Comparison of ENCODE assay signal across 9 cellular contexts in genomic region chr7:140003913-140004382, GRCh38. TPM values are rescaled to one million over a fixed set of nuclear protein-coding genes. Genes with fewer than 3 reads are reported as not detected.
A peak's percentile ranks its signal among the peaks of the same experiment; 100 is the strongest.
DNase-seq lines count a peak whose midpoint lies in the region; ATAC-seq, FAIRE-seq and TF ChIP-seq lines count a peak whose summit lies in the region.
"Had no signal": no experiment of that assay in that cellular context is flagged by ENCODE, and none has a peak within 500 bp of the region (broad histone marks: within the 10 kb centered on the region; RNA-seq: fewer than 3 reads in every experiment).

No MANE protein-coding gene starts in this region.

- WGBS in stomach, 5 donors, result 51 to 64% (median 55%) methylated on average over 9 of the region's 9 CpGs

- DNase-seq in AML-193 (lab: John Stamatoyannopoulos, UW) (peak; percentile 53 to 69), GM12864 (ENCODE audit: low read depth) (peak; percentile 37), NCI-H226 (peak; percentile 30), ascending aorta (ENCODE audit: low spot score in 2 of 2) (no peak), kidney (no peak), stomach (peak; percentile 43)

- TF ChIP-seq EP300 in stomach (IDR thresholded peaks at IDR 0.05), result no peak

- H3K4me3 ChIP-seq in GM12864 (ENCODE audit: low read depth, low read length) (no peak overlapping the region), ascending aorta (no peak overlapping the region), kidney (ENCODE audit: low read length in 2 of 2) (no peak overlapping the region), stomach (no peak overlapping the region)
- H3K4me3 ChIP-seq: SJSA1 had no signal

- intact Hi-C loops in ascending aorta (cut with DNase I) (loop anchor here (2.0 to 5.0 kb wide), 3 partner anchors 229 to 503 kb away; no protein-coding TSS in a partner anchor), kidney (cut with DNase I) (loop anchor here (10.0 kb wide), 2 partner anchors 359 to 499 kb away; no protein-coding TSS in a partner anchor), stomach (cut with DNase I; ENCODE audit: low total_unique reads) (loop anchor here (2.0 to 10.0 kb wide), 4 partner anchors 219 to 509 kb away; no protein-coding TSS in a partner anchor)

- TF ChIP-seq CTCF in GM12864 (IDR thresholded peaks at IDR 0.05; ENCODE audit: low read depth, low read length, missing control alignments) (peak; percentile 56), ascending aorta (IDR thresholded peaks at IDR 0.05) (peak; percentile 18 to 41 (median 21)), kidney (IDR thresholded peaks at IDR 0.05; ENCODE audit: borderline replicate concordance, extremely low read depth, insufficient read depth) (peak; percentile 41), stomach (IDR thresholded peaks at IDR 0.05) (peak in 5 of 7 experiments; percentile 16 to 62 (median 55))

- FAIRE-seq in kidney (lab: Jason Lieb, UNC), result no peak

- TF ChIP-seq POLR2A in stomach (IDR thresholded peaks at IDR 0.05), result no peak

- no peak overlapping the region for H3K9ac ChIP-seq in kidney (ENCODE audit: low read length in 2 of 2)

- H3K9me3 ChIP-seq in ascending aorta (no peaks in the 10 kb centered on the region), kidney (ENCODE audit: control insufficient read depth in 1 of 2, low read length in 2 of 2) (no peaks in the 10 kb centered on the region), stomach (no peaks in the 10 kb centered on the region)
- H3K9me3 ChIP-seq: SJSA1 had no signal

- no peak overlapping the region for H3K27ac ChIP-seq in ascending aorta
- H3K27ac ChIP-seq in kidney (ENCODE audit: low read depth in 2 of 2, low read length in 2 of 2), result no peak overlapping the region
- H3K27ac ChIP-seq in stomach, result no peak overlapping the region
- H3K27ac ChIP-seq: SJSA1 had no signal

- H3K4me1 ChIP-seq in ascending aorta (no peaks in the 10 kb centered on the region), kidney (ENCODE audit: control insufficient read depth in 1 of 2, insufficient read depth in 1 of 2, low read depth in 1 of 2, low read length in 2 of 2) (no peaks in the 10 kb centered on the region), stomach (peaks cover 0 to 11% (median 0%) of the 10 kb centered on the region in 4 donors)
- H3K4me1 ChIP-seq: SJSA1 had no signal

- ATAC-seq in GM21447 (IDR thresholded peaks at IDR 0.05; ENCODE audit: unreplicated experiment) (no peak), GM19395 (IDR thresholded peaks at IDR 0.05; ENCODE audit: unreplicated experiment) (no peak)

- no peaks in the 10 kb centered on the region for H3K36me3 ChIP-seq in ascending aorta
- H3K36me3 ChIP-seq in kidney (ENCODE audit: control insufficient read depth in 1 of 2, insufficient read depth in 2 of 2, low read length in 2 of 2), result no peaks in the 10 kb centered on the region
- H3K36me3 ChIP-seq in stomach, result peaks cover 0 to under 1% (median 0%) of the 10 kb centered on the region in 4 donors
- H3K36me3 ChIP-seq: SJSA1 had no signal

- no peaks in the 10 kb centered on the region for H3K27me3 ChIP-seq in ascending aorta
- no peaks in the 10 kb centered on the region for H3K27me3 ChIP-seq in stomach
- H3K27me3 ChIP-seq: SJSA1 had no signal

RNA-seq across cellular contexts. Expression of gene PARP12, which starts 58.8 kb away (rescaled TPM):
- total RNA-seq in ascending aorta (54.6 TPM), kidney (40.2 TPM), stomach (100 to 1,000 TPM in 1 of 5 donors, 10 to 100 TPM in 4; 18.7 to 135 (median 53.1) TPM)
- polyA plus RNA-seq in kidney (ENCODE audit: insufficient read depth, low read depth, low replicate concordance) (15.2 TPM), stomach (10 to 100 TPM; 13.0 to 20.8 (median 19.1) TPM)

Comparison
In these comparisons a context has a peak if more than half of its experiments do, and no peak if none do; other contexts are left out.
1. DNase-seq: peak in AML-193 (2 of 2), GM12864 (single experiment), NCI-H226 (single experiment) and stomach (single experiment); none in ascending aorta (0 of 2) and kidney (single experiment).
2. Peak in every context shown above with its lines, with median percentiles within 50 percentile points of each other: CTCF ChIP-seq.